In genomic region chr9:37926737-37927590, GRCh38 we compare ENCODE assay signal across 20 cellular contexts. TPM values are rescaled to one million over a fixed set of nuclear protein-coding genes. Genes with fewer than 3 reads are reported as not detected.
DNase-seq lines count a peak whose midpoint lies in the region; ATAC-seq and TF ChIP-seq lines count a peak whose summit lies in the region.
"Had no signal": no experiment of that assay in that cellular context is flagged by ENCODE, and none has a peak within 500 bp of the region (broad histone marks: within the 10 kb centered on the region; RNA-seq: fewer than 3 reads in every experiment).

No MANE protein-coding gene starts in this region.

- H3K4me2 ChIP-seq in GM23248 (ENCODE audit: unreplicated experiment) (no peak overlapping the region), neuronal stem cell (ENCODE audit: insufficient read depth, low read length, poor library complexity, severe bottlenecking) (no peak overlapping the region)

- H2BK12ac ChIP-seq in neuronal stem cell (ENCODE audit: low read length), result no peak overlapping the region

- H3K27ac ChIP-seq in GM23248 (no peak overlapping the region), neuronal stem cell (replicated peaks; ENCODE audit: low read length) (no peak overlapping the region)
- H3K27ac ChIP-seq: heart right ventricle, parathyroid adenoma, stomach, VCaP had no signal

- H2BK5ac ChIP-seq in neuronal stem cell (ENCODE audit: low read length), result no peak overlapping the region

- no peak for ATAC-seq in GM18870 (IDR thresholded peaks at IDR 0.05; ENCODE audit: unreplicated experiment)
- ATAC-seq: effector memory CD8-positive, alpha-beta T cell; T-helper 17 cell had no signal

- no peaks in the 10 kb centered on the region for H3K36me3 ChIP-seq in GM23248 (ENCODE audit: low read depth)
- H3K36me3 ChIP-seq in neuronal stem cell (replicated peaks in 1 of 2; ENCODE audit: control insufficient read depth in 2 of 2, insufficient read depth in 2 of 2, low read length in 2 of 2), result no peaks in the 10 kb centered on the region
- H3K36me3 ChIP-seq: heart right ventricle had no signal

- DNase-seq in GM23248 (peak; percentile 34), NCI-H1436 treated with DMSO at 0.1 percent for 48 hours (lab: John Stamatoyannopoulos, UW) (peak; percentile 44), neuronal stem cell (ENCODE audit: low spot score) (no peak), SHP77 treated with DMSO at 0.1 percent for 48 hours (lab: John Stamatoyannopoulos, UW) (no peak)
- DNase-seq in activated naive CD4-positive, alpha-beta T cell treated with Interleukin-2 at 50 U/mL for 16 hours, result no peak
- DNase-seq in activated CD4-positive, alpha-beta T cell treated with anti-CD3 and anti-CD28 coated beads, Interleukin-2, amount 50 U/mL, for 4 hours, result no peak
- DNase-seq: activated gamma-delta T cell treated with Interleukin-2 at 50 U/mL for 16 hours; BE2C; effector memory CD8-positive, alpha-beta T cell; heart right ventricle; Karpas-422; NCI-H187; stomach; T-helper 17 cell had no signal

- H3K4me1 Mint-ChIP-seq in brain, result peaks cover 67% of the 10 kb centered on the region
- H3K4me1 Mint-ChIP-seq: central memory CD8-positive, alpha-beta T cell had no signal

- H3K9me3 ChIP-seq in GM23248 (ENCODE audit: low read depth), result no peaks in the 10 kb centered on the region
- H3K9me3 ChIP-seq in neuronal stem cell (replicated peaks in 1 of 2; ENCODE audit: control insufficient read depth in 2 of 2, insufficient read depth in 1 of 2, low read depth in 1 of 2, low read length in 2 of 2), result no peaks in the 10 kb centered on the region
- H3K9me3 ChIP-seq: BE2C, stomach had no signal

- H3K4me3 Mint-ChIP-seq in brain, result no peak overlapping the region
- H3K4me3 Mint-ChIP-seq: central memory CD8-positive, alpha-beta T cell; effector memory CD8-positive, alpha-beta T cell; T-helper 17 cell had no signal

- peaks cover 32% of the 10 kb centered on the region for H3K79me2 ChIP-seq in GM23248 (ENCODE audit: insufficient read depth)
- H3K79me2 ChIP-seq: parathyroid adenoma had no signal

- H3K4ac ChIP-seq in neuronal stem cell (ENCODE audit: low read length), result no peak overlapping the region

- in situ Hi-C loops in GM23248 (cut with MboI), result loop anchor here (10.0 kb wide), 1 partner anchor 148 kb away; no protein-coding TSS in a partner anchor

- no peaks in the 10 kb centered on the region for H3K79me1 ChIP-seq in neuronal stem cell (ENCODE audit: low read depth, low read length)

- H3F3A ChIP-seq in GM23248 (ENCODE audit: insufficient read depth), result no peaks in the 10 kb centered on the region

- no peak for TF ChIP-seq CTCF in brain (conservative IDR thresholded peaks at IDR 0.05)

- H3K4me3 ChIP-seq in GM23248, result no peak overlapping the region
- peak overlapping the region in 1 of 2 donors; percentile 8 for H3K4me3 ChIP-seq in neuronal stem cell (ENCODE audit: low read length in 2 of 2)
- H3K4me3 ChIP-seq: heart right ventricle, lung, stomach had no signal

- peaks cover 4 to 15% (median 8%) of the 10 kb centered on the region in 5 experiments for H3K9me3 Mint-ChIP-seq in brain
- H3K9me3 Mint-ChIP-seq: central memory CD8-positive, alpha-beta T cell; effector memory CD8-positive, alpha-beta T cell had no signal

- peaks cover 21% of the 10 kb centered on the region for H3K36me3 Mint-ChIP-seq in brain

- no peak overlapping the region for H4K8ac ChIP-seq in neuronal stem cell (ENCODE audit: low read depth, low read length)

- 88 to 90% methylated on average over 12 of the region's 12 CpGs for WGBS in GM23248 (ENCODE audit: low coverage in 1 of 2, low lambda C conversion rate in 2 of 2, missing lambda C conversion rate in 2 of 2), 2 experiments
- WGBS in neuronal stem cell (ENCODE audit: extremely low coverage in 2 of 2, insufficient read length in 2 of 2, insufficient replicate concordance in 1 of 2), 2 donors, result no CpG with 5 or more reads among the region's 12 CpGs

- H3K9me2 ChIP-seq in GM23248 (ENCODE audit: insufficient read depth), result no peaks in the 10 kb centered on the region

- H3K27me3 Mint-ChIP-seq in brain, result peaks cover 3% of the 10 kb centered on the region

- H3K14ac ChIP-seq in neuronal stem cell (ENCODE audit: low read length), result no peak overlapping the region

- H4K91ac ChIP-seq in neuronal stem cell (ENCODE audit: low read depth, low read length, poor library complexity), result no peak overlapping the region

- no peak overlapping the region for H2BK15ac ChIP-seq in neuronal stem cell (ENCODE audit: low read length)

- H3K9ac ChIP-seq in GM23248, result no peak overlapping the region
- no peak overlapping the region for H3K9ac ChIP-seq in neuronal stem cell (ENCODE audit: low read depth, low read length, poor library complexity)
- H3K9ac ChIP-seq: parathyroid adenoma had no signal

- no peaks in the 10 kb centered on the region for H3K27me3 ChIP-seq in GM23248 (replicated peaks; ENCODE audit: insufficient read depth)
- no peaks in the 10 kb centered on the region for H3K27me3 ChIP-seq in neuronal stem cell (ENCODE audit: control insufficient read depth in 3 of 3, insufficient read depth in 3 of 3, low read depth in 1 of 3, low read length in 3 of 3)
- H3K27me3 ChIP-seq: BE2C, heart right ventricle, stomach had no signal

- H2BK120ac ChIP-seq in neuronal stem cell (ENCODE audit: low read depth, low read length), result no peak overlapping the region

- no peak overlapping the region for H3K23ac ChIP-seq in neuronal stem cell (ENCODE audit: low read depth, low read length, poor library complexity)

- peak overlapping the region in 4 of 5 experiments; percentile 37 to 81 (median 76) for H3K27ac Mint-ChIP-seq in brain
- H3K27ac Mint-ChIP-seq: effector memory CD8-positive, alpha-beta T cell had no signal

- H3K18ac ChIP-seq in neuronal stem cell (ENCODE audit: low read length), result peak overlapping the region; percentile 31

- H2AFZ ChIP-seq in GM23248, result no peak overlapping the region
- H2AFZ ChIP-seq in neuronal stem cell (ENCODE audit: low read length), result no peak overlapping the region
- H2AFZ ChIP-seq: parathyroid adenoma had no signal

- no peaks in the 10 kb centered on the region for H4K20me1 ChIP-seq in GM23248 (ENCODE audit: insufficient read depth)

- peaks cover 7% of the 10 kb centered on the region for H3K4me1 ChIP-seq in GM23248 (ENCODE audit: insufficient read depth)
- peaks cover 11 to 17% of the 10 kb centered on the region in 2 donors for H3K4me1 ChIP-seq in neuronal stem cell (ENCODE audit: control insufficient read depth in 2 of 2, insufficient read depth in 1 of 2, low read depth in 1 of 2, low read length in 2 of 2)
- H3K4me1 ChIP-seq: parathyroid adenoma had no signal

- H2AK5ac ChIP-seq in neuronal stem cell (ENCODE audit: low read depth, low read length), result no peak overlapping the region

RNA-seq across cellular contexts. Expression of gene SLC25A51, which starts 23.0 kb away (rescaled TPM):
- 56.6 and 58.2 TPM in 2 replicates for total RNA-seq in GM23248 (2014; rRNA removed; shearing (Covaris generic))
- polyA plus RNA-seq in GM23248 (2016; fragmentation: Nextera tagmentation; extraction: Ambion mirVana) (16.0 and 17.7 TPM in 2 replicates), brain (ENCODE audit: insufficient read depth, low read depth, low replicate concordance) (11.5 TPM)
- 16.4 TPM for polyA plus RNA-seq in neuronal stem cell (2013, experiment 1 of 2)
- polyA plus RNA-seq in neuronal stem cell (2013, experiment 2 of 2), result 16.6 TPM

Comparison
In these comparisons a context has a peak if more than half of its experiments do, and no peak if none do; other contexts are left out.
1. DNase-seq: peak in GM23248 (single experiment) and NCI-H1436 treated with DMSO at 0.1 percent for 48 hours (single experiment); none in neuronal stem cell (single experiment), activated naive CD4-positive, alpha-beta T cell treated with Interleukin-2 at 50 U/mL for 16 hours (single experiment), SHP77 treated with DMSO at 0.1 percent for 48 hours (single experiment) and activated CD4-positive, alpha-beta T cell treated with anti-CD3 and anti-CD28 coated beads, Interleukin-2, amount 50 U/mL, for 4 hours (0 of 2).